ENCODE assay signal across 17 cellular contexts in genomic region chr2:220174826-220175225, GRCh38.
DNase-seq lines count a peak whose midpoint lies in the region; FAIRE-seq and TF ChIP-seq lines count a peak whose summit lies in the region.
"Had no signal": no experiment of that assay in that cellular context is flagged by ENCODE, and none has a peak within 500 bp of the region (broad histone marks: within the 10 kb centered on the region; RNA-seq: fewer than 3 reads in every experiment).

No MANE protein-coding gene starts in this region.

- H3K9me3 ChIP-seq in esophagus (ENCODE audit: control insufficient read depth in 2 of 2, insufficient read depth in 1 of 2, low read depth in 1 of 2, low read length in 1 of 2) (no peaks in the 10 kb centered on the region), uterus (no peaks in the 10 kb centered on the region)
- H3K9me3 ChIP-seq: Caco-2 had no signal

- H3K27ac ChIP-seq in C4-2B (0 out of 2 replicates have a peak overlapping the region, but pooled peaks have one; percentile 16), esophagus (ENCODE audit: low read depth in 2 of 2, low read length in 1 of 2) (peak overlapping the region; percentile 76 to 79), uterus (no peak overlapping the region)

- intact Hi-C loops in uterus (cut with DNase I; ENCODE audit: low total_unique reads): no loop called here

- TF ChIP-seq POLR2A in H54 (IDR thresholded peaks at IDR 0.05; ENCODE audit: low read depth, low read length): no peak
- no peak for TF ChIP-seq POLR2A in uterus (IDR thresholded peaks at IDR 0.05)

- FAIRE-seq in H54 (lab: Jason Lieb, UNC) (peak; percentile 58), HTR-8/SVneo (lab: Jason Lieb, UNC) (no peak)
- FAIRE-seq: G401.6, GM12892 had no signal

- TF ChIP-seq CTCF in C4-2B (conservative IDR thresholded peaks at IDR 0.05): no peak
- TF ChIP-seq CTCF in uterus (IDR thresholded peaks at IDR 0.05): no peak
- no peak for TF ChIP-seq CTCF in osteocyte (IDR thresholded peaks at IDR 0.05)

- no peaks in the 10 kb centered on the region for H3K9me3 Mint-ChIP-seq in osteocyte (ENCODE audit: unreplicated experiment)
- H3K9me3 Mint-ChIP-seq: CD8-positive, alpha-beta T cell had no signal

- DNase-seq in H54 (ENCODE audit: insufficient read length, low spot score) (no peak), HTR-8/SVneo (ENCODE audit: insufficient read length, low spot score) (no peak), uterus (no peak), osteocyte (ENCODE audit: extremely low spot score, unreplicated experiment) (no peak)
- DNase-seq: C1 segment of cervical spinal cord; Caco-2; CD4-positive, CD25-positive, alpha-beta regulatory T cell; CD8-positive, alpha-beta T cell; DMS153; DND-41; GOT3; H7; HCEC 1CT had no signal

- no peak overlapping the region for H3K4me3 ChIP-seq in esophagus (ENCODE audit: low read depth in 1 of 2, low read length in 2 of 2)
- H3K4me3 ChIP-seq in uterus: no peak overlapping the region

- 37 to 47% methylated on average over 2 of the region's 2 CpGs for WGBS in esophagus, 2 donors

- peaks cover 7% of the 10 kb centered on the region for H3K4me1 Mint-ChIP-seq in osteocyte (ENCODE audit: unreplicated experiment)
- H3K4me1 Mint-ChIP-seq: CD4-positive, CD25-positive, alpha-beta regulatory T cell had no signal

- no peaks in the 10 kb centered on the region for H3K36me3 Mint-ChIP-seq in osteocyte (ENCODE audit: unreplicated experiment)
- H3K36me3 Mint-ChIP-seq: CD4-positive, CD25-positive, alpha-beta regulatory T cell; CD8-positive, alpha-beta T cell had no signal

- no peak overlapping the region for H3K27ac Mint-ChIP-seq in osteocyte (ENCODE audit: unreplicated experiment)
- H3K27ac Mint-ChIP-seq: CD4-positive, CD25-positive, alpha-beta regulatory T cell; CD8-positive, alpha-beta T cell had no signal

- no peak overlapping the region for H3K4me3 Mint-ChIP-seq in osteocyte (ENCODE audit: unreplicated experiment)
- H3K4me3 Mint-ChIP-seq: CD4-positive, CD25-positive, alpha-beta regulatory T cell; CD8-positive, alpha-beta T cell had no signal

- H3K4me1 ChIP-seq in esophagus (ENCODE audit: control insufficient read depth in 2 of 2, insufficient read depth in 2 of 2, low read length in 1 of 2): peaks cover 0 to 5% of the 10 kb centered on the region in 2 donors
- H3K4me1 ChIP-seq in uterus: no peaks in the 10 kb centered on the region

- H3K27me3 Mint-ChIP-seq in osteocyte (ENCODE audit: unreplicated experiment): no peaks in the 10 kb centered on the region
- H3K27me3 Mint-ChIP-seq: CD4-positive, CD25-positive, alpha-beta regulatory T cell had no signal

- no peaks in the 10 kb centered on the region for H3K36me3 ChIP-seq in esophagus (ENCODE audit: control insufficient read depth in 2 of 2, insufficient read depth in 2 of 2, low read length in 1 of 2)
- H3K36me3 ChIP-seq in uterus: no peaks in the 10 kb centered on the region

- no peaks in the 10 kb centered on the region for H3K27me3 ChIP-seq in esophagus (ENCODE audit: control insufficient read depth in 1 of 2, insufficient read depth in 2 of 2, low read length in 2 of 2)
- no peaks in the 10 kb centered on the region for H3K27me3 ChIP-seq in uterus

Comparison
In these comparisons a context has a peak if more than half of its experiments do, and no peak if none do; other contexts are left out.
1. H3K27ac ChIP-seq: peak in C4-2B (single experiment) and esophagus (2 of 2); none in uterus (0 of 2).